1 cellular context compared by ENCODE assay signal in the genomic region with DNA sequence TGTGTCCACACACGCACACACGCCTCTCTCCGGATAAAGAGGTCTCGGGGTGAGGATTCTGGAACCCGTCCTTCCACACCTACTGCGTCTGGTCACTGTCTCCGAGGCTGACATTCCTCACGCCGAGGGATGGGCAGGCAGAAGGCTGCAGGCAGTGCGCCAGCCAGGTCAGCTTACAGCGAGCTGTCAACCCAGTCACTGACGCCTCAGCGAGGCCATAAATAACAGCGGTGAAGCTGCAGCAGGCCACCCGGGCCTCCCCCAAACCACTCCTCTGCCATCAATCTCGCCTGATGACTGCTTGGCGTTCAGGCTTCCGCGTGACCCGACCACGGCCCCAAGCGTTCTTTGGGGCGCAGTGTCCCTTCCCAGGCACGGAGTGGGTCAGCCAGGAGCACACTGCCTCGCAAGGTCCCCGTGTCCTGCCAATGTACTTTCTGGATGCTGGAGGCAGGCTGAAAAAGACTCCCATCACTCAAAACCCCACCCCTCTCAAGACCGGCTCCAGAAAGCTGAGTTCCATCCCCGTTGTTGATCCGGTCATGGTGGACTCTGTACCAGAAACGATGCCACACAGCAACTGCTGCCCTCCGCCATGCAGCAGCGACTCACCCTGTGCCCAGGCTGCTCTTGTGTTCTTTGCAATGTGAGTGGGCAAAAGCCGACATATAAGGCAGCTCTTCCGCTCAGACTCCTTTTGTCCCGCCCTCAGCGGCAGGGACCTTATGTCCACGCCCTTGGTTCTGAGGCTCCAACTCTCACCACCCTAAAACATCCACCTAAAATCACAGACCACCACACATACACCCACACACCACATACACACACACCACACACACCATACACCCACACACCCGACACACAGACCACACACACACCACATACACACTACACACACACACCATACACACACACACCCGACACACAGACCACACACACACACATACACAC.
TF ChIP-seq lines count a peak whose summit lies in the region.

No MANE protein-coding gene starts in this region.

TF ChIP-seq in K562, 482 proteins besides CTCF, POLR2A, EP300 and RAD21 (continues in another document):
- TF ChIP-seq, protein P1, sequence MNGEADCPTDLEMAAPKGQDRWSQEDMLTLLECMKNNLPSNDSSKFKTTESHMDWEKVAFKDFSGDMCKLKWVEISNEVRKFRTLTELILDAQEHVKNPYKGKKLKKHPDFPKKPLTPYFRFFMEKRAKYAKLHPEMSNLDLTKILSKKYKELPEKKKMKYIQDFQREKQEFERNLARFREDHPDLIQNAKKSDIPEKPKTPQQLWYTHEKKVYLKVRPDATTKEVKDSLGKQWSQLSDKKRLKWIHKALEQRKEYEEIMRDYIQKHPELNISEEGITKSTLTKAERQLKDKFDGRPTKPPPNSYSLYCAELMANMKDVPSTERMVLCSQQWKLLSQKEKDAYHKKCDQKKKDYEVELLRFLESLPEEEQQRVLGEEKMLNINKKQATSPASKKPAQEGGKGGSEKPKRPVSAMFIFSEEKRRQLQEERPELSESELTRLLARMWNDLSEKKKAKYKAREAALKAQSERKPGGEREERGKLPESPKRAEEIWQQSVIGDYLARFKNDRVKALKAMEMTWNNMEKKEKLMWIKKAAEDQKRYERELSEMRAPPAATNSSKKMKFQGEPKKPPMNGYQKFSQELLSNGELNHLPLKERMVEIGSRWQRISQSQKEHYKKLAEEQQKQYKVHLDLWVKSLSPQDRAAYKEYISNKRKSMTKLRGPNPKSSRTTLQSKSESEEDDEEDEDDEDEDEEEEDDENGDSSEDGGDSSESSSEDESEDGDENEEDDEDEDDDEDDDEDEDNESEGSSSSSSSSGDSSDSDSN (IDR thresholded peaks at IDR 0.05; ENCODE audit: borderline replicate concordance in 1 of 2, low read depth in 2 of 2, low read length in 2 of 2): 0 out of 4 replicates have a peak, but pooled peaks of 1 of the 2 experiments have one; percentile 33
- TF ChIP-seq ELF4 (CRISPR knock-in tag; IDR thresholded peaks at IDR 0.05) (peak; percentile 39; the same call in 1 of the 2 replicates), NBN (IDR thresholded peaks at IDR 0.05; ENCODE audit: low read depth) (peak; percentile 49; the same call in 1 of the 2 replicates), SRSF7 (optimal IDR thresholded peaks at IDR 0.05; ENCODE audit: low read depth, low read length) (no peak), MEF2D (tag; conservative IDR thresholded peaks at IDR 0.05; ENCODE audit: low read depth) (peak; percentile 59; the same call in 1 of the 2 replicates), ZBTB7A (IDR thresholded peaks at IDR 0.05; ENCODE audit: borderline replicate concordance, control insufficient read depth, low read depth, low read length) (peak; percentile 42; the same call in 1 of the 2 replicates), ESRRB (CRISPR knock-in tag; IDR thresholded peaks at IDR 0.05; ENCODE audit: borderline replicate concordance) (no peak), ZKSCAN8 (CRISPR knock-in tag; IDR thresholded peaks at IDR 0.05) (no peak), FOXP1 (CRISPR knock-in tag; IDR thresholded peaks at IDR 0.05) (peak; percentile 76), JUND (IDR thresholded peaks at IDR 0.05; ENCODE audit: borderline replicate concordance, low read depth, low read length) (peak; percentile 74), JUND (tag; IDR thresholded peaks at IDR 0.05; ENCODE audit: borderline replicate concordance, low read depth, low read length) (no peak; the same call in 1 of the 3 replicates), RNF2 (IDR thresholded peaks at IDR 0.05) (peak; percentile 91), AFF1 (IDR thresholded peaks at IDR 0.05; ENCODE audit: low read depth in 1 of 2, partially characterized antibody in 2 of 2) (peak in 1 of 2 experiments; percentile 69), RB1 (IDR thresholded peaks at IDR 0.05; ENCODE audit: low read depth) (0 out of 2 replicates have a peak, but pooled peaks have one; percentile 22), FOSL1 (tag; conservative IDR thresholded peaks at IDR 0.05) (0 out of 2 replicates have a peak, but pooled peaks have one; percentile 39), NR3C1 (CRISPR knock-in tag; IDR thresholded peaks at IDR 0.05) (no peak), ZBTB1 (CRISPR knock-in tag; IDR thresholded peaks at IDR 0.05; ENCODE audit: borderline replicate concordance, low read depth) (no peak), SMARCE1 (IDR thresholded peaks at IDR 0.05) (peak; percentile 47; the same call in 1 of the 2 replicates), E2F8 (IDR thresholded peaks at IDR 0.05; ENCODE audit: low read depth, partially characterized antibody) (peak; percentile 50)
- TF ChIP-seq, protein P2, sequence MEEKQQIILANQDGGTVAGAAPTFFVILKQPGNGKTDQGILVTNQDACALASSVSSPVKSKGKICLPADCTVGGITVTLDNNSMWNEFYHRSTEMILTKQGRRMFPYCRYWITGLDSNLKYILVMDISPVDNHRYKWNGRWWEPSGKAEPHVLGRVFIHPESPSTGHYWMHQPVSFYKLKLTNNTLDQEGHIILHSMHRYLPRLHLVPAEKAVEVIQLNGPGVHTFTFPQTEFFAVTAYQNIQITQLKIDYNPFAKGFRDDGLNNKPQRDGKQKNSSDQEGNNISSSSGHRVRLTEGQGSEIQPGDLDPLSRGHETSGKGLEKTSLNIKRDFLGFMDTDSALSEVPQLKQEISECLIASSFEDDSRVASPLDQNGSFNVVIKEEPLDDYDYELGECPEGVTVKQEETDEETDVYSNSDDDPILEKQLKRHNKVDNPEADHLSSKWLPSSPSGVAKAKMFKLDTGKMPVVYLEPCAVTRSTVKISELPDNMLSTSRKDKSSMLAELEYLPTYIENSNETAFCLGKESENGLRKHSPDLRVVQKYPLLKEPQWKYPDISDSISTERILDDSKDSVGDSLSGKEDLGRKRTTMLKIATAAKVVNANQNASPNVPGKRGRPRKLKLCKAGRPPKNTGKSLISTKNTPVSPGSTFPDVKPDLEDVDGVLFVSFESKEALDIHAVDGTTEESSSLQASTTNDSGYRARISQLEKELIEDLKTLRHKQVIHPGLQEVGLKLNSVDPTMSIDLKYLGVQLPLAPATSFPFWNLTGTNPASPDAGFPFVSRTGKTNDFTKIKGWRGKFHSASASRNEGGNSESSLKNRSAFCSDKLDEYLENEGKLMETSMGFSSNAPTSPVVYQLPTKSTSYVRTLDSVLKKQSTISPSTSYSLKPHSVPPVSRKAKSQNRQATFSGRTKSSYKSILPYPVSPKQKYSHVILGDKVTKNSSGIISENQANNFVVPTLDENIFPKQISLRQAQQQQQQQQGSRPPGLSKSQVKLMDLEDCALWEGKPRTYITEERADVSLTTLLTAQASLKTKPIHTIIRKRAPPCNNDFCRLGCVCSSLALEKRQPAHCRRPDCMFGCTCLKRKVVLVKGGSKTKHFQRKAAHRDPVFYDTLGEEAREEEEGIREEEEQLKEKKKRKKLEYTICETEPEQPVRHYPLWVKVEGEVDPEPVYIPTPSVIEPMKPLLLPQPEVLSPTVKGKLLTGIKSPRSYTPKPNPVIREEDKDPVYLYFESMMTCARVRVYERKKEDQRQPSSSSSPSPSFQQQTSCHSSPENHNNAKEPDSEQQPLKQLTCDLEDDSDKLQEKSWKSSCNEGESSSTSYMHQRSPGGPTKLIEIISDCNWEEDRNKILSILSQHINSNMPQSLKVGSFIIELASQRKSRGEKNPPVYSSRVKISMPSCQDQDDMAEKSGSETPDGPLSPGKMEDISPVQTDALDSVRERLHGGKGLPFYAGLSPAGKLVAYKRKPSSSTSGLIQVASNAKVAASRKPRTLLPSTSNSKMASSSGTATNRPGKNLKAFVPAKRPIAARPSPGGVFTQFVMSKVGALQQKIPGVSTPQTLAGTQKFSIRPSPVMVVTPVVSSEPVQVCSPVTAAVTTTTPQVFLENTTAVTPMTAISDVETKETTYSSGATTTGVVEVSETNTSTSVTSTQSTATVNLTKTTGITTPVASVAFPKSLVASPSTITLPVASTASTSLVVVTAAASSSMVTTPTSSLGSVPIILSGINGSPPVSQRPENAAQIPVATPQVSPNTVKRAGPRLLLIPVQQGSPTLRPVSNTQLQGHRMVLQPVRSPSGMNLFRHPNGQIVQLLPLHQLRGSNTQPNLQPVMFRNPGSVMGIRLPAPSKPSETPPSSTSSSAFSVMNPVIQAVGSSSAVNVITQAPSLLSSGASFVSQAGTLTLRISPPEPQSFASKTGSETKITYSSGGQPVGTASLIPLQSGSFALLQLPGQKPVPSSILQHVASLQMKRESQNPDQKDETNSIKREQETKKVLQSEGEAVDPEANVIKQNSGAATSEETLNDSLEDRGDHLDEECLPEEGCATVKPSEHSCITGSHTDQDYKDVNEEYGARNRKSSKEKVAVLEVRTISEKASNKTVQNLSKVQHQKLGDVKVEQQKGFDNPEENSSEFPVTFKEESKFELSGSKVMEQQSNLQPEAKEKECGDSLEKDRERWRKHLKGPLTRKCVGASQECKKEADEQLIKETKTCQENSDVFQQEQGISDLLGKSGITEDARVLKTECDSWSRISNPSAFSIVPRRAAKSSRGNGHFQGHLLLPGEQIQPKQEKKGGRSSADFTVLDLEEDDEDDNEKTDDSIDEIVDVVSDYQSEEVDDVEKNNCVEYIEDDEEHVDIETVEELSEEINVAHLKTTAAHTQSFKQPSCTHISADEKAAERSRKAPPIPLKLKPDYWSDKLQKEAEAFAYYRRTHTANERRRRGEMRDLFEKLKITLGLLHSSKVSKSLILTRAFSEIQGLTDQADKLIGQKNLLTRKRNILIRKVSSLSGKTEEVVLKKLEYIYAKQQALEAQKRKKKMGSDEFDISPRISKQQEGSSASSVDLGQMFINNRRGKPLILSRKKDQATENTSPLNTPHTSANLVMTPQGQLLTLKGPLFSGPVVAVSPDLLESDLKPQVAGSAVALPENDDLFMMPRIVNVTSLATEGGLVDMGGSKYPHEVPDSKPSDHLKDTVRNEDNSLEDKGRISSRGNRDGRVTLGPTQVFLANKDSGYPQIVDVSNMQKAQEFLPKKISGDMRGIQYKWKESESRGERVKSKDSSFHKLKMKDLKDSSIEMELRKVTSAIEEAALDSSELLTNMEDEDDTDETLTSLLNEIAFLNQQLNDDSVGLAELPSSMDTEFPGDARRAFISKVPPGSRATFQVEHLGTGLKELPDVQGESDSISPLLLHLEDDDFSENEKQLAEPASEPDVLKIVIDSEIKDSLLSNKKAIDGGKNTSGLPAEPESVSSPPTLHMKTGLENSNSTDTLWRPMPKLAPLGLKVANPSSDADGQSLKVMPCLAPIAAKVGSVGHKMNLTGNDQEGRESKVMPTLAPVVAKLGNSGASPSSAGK (IDR thresholded peaks at IDR 0.05): peak; percentile 39; the same call in 1 of the 2 replicates
- TF ChIP-seq, protein P3, sequence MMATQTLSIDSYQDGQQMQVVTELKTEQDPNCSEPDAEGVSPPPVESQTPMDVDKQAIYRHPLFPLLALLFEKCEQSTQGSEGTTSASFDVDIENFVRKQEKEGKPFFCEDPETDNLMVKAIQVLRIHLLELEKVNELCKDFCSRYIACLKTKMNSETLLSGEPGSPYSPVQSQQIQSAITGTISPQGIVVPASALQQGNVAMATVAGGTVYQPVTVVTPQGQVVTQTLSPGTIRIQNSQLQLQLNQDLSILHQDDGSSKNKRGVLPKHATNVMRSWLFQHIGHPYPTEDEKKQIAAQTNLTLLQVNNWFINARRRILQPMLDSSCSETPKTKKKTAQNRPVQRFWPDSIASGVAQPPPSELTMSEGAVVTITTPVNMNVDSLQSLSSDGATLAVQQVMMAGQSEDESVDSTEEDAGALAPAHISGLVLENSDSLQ (IDR thresholded peaks at IDR 0.05): peak; percentile 98
- TF ChIP-seq, protein P4, sequence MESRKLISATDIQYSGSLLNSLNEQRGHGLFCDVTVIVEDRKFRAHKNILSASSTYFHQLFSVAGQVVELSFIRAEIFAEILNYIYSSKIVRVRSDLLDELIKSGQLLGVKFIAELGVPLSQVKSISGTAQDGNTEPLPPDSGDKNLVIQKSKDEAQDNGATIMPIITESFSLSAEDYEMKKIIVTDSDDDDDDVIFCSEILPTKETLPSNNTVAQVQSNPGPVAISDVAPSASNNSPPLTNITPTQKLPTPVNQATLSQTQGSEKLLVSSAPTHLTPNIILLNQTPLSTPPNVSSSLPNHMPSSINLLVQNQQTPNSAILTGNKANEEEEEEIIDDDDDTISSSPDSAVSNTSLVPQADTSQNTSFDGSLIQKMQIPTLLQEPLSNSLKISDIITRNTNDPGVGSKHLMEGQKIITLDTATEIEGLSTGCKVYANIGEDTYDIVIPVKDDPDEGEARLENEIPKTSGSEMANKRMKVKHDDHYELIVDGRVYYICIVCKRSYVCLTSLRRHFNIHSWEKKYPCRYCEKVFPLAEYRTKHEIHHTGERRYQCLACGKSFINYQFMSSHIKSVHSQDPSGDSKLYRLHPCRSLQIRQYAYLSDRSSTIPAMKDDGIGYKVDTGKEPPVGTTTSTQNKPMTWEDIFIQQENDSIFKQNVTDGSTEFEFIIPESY (CRISPR knock-in tag; IDR thresholded peaks at IDR 0.05): 0 out of 2 replicates have a peak, but pooled peaks have one; percentile 41
